In the genomic region with DNA sequence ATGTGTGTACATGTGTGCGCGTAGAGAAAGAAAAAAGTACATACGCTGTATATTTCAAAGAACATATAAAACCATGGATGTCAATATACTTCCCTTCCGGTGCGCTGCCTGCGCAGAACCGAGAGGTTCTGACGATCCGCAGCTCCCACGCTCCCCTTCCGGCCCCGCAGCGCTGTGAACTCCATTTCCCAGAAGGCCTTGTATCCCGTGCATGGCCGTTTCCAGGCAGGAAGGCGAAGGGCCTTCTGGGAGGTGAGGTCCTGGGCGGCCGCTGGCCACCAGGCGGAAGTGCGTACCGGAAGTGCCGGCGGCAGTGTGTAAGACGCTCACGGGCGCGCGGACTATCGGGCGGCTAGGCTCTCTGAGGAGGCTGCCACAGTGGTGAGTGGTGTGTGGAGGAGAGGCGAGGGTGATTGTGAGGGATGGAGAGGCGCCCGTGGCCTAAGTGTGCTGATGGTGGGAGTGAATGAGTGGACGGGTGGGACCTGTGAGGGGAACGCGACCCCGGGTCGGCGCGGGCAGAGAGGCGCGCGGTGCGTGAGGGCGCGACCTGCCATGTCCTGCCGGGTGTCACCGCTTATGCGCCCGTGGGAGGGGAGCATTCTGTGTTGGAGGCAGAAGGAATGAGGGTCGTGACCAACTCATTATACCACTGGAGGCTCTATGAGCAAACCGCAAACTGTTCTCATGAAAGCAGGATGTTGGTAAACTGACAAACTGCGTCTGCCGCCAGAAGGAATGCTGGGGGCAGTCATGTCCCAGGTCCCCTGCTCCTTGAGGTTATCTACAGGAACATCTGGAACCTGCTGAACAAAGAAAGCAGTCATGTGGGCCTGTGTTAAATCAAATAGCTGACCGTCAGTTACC, we compare ENCODE assay signal across 1 cellular context.
A peak's percentile ranks its signal among the peaks of the same experiment; 100 is the strongest.
TF ChIP-seq lines count a peak whose summit lies in the region.

A gene with protein sequence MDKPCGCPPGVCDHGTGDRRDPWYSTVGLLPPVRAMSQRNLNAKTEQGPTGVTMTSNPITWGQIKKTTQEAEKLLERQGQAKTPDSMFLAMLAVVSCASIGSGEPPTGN (plus strand): TSS at position 313 of the 867 bp plus-strand sequence. CDS start 6,792 bp downstream, outside the sequence.

TF ChIP-seq in K562, 482 proteins besides CTCF, POLR2A, EP300 and RAD21 (continued from another document and continues in another):
- TF ChIP-seq HMGN3 (IDR thresholded peaks at IDR 0.05; ENCODE audit: borderline replicate concordance, extremely low read depth, insufficient read length, low read depth, low read length) = peak; percentile 54
- TF ChIP-seq, protein P1, sequence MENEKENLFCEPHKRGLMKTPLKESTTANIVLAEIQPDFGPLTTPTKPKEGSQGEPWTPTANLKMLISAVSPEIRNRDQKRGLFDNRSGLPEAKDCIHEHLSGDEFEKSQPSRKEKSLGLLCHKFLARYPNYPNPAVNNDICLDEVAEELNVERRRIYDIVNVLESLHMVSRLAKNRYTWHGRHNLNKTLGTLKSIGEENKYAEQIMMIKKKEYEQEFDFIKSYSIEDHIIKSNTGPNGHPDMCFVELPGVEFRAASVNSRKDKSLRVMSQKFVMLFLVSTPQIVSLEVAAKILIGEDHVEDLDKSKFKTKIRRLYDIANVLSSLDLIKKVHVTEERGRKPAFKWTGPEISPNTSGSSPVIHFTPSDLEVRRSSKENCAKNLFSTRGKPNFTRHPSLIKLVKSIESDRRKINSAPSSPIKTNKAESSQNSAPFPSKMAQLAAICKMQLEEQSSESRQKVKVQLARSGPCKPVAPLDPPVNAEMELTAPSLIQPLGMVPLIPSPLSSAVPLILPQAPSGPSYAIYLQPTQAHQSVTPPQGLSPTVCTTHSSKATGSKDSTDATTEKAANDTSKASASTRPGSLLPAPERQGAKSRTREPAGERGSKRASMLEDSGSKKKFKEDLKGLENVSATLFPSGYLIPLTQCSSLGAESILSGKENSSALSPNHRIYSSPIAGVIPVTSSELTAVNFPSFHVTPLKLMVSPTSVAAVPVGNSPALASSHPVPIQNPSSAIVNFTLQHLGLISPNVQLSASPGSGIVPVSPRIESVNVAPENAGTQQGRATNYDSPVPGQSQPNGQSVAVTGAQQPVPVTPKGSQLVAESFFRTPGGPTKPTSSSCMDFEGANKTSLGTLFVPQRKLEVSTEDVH (IDR thresholded peaks at IDR 0.05; ENCODE audit: low read depth, partially characterized antibody) = peak; percentile 93
- TF ChIP-seq RBM14 (IDR thresholded peaks at IDR 0.05; ENCODE audit: borderline replicate concordance, insufficient read depth, low read depth, low read length) = no peak
- no peak for TF ChIP-seq U2AF2 (optimal IDR thresholded peaks at IDR 0.05; ENCODE audit: low read depth, low read length)
- TF ChIP-seq NUFIP1 (IDR thresholded peaks at IDR 0.05; ENCODE audit: partially characterized antibody) = no peak
- no peak for TF ChIP-seq NFIX (CRISPR knock-in tag; IDR thresholded peaks at IDR 0.05; ENCODE audit: low read depth)
- TF ChIP-seq, protein P2, sequence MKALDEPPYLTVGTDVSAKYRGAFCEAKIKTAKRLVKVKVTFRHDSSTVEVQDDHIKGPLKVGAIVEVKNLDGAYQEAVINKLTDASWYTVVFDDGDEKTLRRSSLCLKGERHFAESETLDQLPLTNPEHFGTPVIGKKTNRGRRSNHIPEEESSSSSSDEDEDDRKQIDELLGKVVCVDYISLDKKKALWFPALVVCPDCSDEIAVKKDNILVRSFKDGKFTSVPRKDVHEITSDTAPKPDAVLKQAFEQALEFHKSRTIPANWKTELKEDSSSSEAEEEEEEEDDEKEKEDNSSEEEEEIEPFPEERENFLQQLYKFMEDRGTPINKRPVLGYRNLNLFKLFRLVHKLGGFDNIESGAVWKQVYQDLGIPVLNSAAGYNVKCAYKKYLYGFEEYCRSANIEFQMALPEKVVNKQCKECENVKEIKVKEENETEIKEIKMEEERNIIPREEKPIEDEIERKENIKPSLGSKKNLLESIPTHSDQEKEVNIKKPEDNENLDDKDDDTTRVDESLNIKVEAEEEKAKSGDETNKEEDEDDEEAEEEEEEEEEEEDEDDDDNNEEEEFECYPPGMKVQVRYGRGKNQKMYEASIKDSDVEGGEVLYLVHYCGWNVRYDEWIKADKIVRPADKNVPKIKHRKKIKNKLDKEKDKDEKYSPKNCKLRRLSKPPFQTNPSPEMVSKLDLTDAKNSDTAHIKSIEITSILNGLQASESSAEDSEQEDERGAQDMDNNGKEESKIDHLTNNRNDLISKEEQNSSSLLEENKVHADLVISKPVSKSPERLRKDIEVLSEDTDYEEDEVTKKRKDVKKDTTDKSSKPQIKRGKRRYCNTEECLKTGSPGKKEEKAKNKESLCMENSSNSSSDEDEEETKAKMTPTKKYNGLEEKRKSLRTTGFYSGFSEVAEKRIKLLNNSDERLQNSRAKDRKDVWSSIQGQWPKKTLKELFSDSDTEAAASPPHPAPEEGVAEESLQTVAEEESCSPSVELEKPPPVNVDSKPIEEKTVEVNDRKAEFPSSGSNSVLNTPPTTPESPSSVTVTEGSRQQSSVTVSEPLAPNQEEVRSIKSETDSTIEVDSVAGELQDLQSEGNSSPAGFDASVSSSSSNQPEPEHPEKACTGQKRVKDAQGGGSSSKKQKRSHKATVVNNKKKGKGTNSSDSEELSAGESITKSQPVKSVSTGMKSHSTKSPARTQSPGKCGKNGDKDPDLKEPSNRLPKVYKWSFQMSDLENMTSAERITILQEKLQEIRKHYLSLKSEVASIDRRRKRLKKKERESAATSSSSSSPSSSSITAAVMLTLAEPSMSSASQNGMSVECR (CRISPR knock-in tag; IDR thresholded peaks at IDR 0.05) = peak; percentile 95
- TF ChIP-seq GABPB2 (CRISPR knock-in tag; conservative IDR thresholded peaks at IDR 0.05) = no peak
- no peak for TF ChIP-seq MCM2 (IDR thresholded peaks at IDR 0.05; ENCODE audit: low read depth)
- TF ChIP-seq HNRNPL (IDR thresholded peaks at IDR 0.05; ENCODE audit: low read depth, low read length) = no peak
- no peak for TF ChIP-seq PTTG1 (tag; IDR thresholded peaks at IDR 0.05; ENCODE audit: low read depth)
- TF ChIP-seq ZNF133 (CRISPR knock-in tag; IDR thresholded peaks at IDR 0.05) = no peak
- TF ChIP-seq RFX7 (CRISPR knock-in tag; IDR thresholded peaks at IDR 0.05) = no peak
- no peak for TF ChIP-seq BRD9 (IDR thresholded peaks at IDR 0.05; ENCODE audit: low read depth, partially characterized antibody)
- TF ChIP-seq, protein P3, sequence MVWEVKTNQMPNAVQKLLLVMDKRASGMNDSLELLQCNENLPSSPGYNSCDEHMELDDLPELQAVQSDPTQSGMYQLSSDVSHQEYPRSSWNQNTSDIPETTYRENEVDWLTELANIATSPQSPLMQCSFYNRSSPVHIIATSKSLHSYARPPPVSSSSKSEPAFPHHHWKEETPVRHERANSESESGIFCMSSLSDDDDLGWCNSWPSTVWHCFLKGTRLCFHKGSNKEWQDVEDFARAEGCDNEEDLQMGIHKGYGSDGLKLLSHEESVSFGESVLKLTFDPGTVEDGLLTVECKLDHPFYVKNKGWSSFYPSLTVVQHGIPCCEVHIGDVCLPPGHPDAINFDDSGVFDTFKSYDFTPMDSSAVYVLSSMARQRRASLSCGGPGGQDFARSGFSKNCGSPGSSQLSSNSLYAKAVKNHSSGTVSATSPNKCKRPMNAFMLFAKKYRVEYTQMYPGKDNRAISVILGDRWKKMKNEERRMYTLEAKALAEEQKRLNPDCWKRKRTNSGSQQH (CRISPR knock-in tag; IDR thresholded peaks at IDR 0.05) = peak; percentile 88
- TF ChIP-seq ZNF12 (CRISPR knock-in tag; IDR thresholded peaks at IDR 0.05) = no peak
- no peak for TF ChIP-seq STAT5B (CRISPR knock-in tag; IDR thresholded peaks at IDR 0.05)
- TF ChIP-seq, protein P4, sequence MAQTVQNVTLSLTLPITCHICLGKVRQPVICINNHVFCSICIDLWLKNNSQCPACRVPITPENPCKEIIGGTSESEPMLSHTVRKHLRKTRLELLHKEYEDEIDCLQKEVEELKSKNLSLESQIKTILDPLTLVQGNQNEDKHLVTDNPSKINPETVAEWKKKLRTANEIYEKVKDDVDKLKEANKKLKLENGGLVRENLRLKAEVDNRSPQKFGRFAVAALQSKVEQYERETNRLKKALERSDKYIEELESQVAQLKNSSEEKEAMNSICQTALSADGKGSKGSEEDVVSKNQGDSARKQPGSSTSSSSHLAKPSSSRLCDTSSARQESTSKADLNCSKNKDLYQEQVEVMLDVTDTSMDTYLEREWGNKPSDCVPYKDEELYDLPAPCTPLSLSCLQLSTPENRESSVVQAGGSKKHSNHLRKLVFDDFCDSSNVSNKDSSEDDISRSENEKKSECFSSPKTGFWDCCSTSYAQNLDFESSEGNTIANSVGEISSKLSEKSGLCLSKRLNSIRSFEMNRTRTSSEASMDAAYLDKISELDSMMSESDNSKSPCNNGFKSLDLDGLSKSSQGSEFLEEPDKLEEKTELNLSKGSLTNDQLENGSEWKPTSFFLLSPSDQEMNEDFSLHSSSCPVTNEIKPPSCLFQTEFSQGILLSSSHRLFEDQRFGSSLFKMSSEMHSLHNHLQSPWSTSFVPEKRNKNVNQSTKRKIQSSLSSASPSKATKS (CRISPR knock-in tag; IDR thresholded peaks at IDR 0.05) = no peak
- TF ChIP-seq, protein P5, sequence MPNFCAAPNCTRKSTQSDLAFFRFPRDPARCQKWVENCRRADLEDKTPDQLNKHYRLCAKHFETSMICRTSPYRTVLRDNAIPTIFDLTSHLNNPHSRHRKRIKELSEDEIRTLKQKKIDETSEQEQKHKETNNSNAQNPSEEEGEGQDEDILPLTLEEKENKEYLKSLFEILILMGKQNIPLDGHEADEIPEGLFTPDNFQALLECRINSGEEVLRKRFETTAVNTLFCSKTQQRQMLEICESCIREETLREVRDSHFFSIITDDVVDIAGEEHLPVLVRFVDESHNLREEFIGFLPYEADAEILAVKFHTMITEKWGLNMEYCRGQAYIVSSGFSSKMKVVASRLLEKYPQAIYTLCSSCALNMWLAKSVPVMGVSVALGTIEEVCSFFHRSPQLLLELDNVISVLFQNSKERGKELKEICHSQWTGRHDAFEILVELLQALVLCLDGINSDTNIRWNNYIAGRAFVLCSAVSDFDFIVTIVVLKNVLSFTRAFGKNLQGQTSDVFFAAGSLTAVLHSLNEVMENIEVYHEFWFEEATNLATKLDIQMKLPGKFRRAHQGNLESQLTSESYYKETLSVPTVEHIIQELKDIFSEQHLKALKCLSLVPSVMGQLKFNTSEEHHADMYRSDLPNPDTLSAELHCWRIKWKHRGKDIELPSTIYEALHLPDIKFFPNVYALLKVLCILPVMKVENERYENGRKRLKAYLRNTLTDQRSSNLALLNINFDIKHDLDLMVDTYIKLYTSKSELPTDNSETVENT (CRISPR knock-in tag; IDR thresholded peaks at IDR 0.05) = peak; percentile 56
- TF ChIP-seq FOXJ2 (tag; IDR thresholded peaks at IDR 0.05) = peak; percentile 66; the same call in 1 of the 2 replicates
- 0 out of 2 replicates have a peak, but pooled peaks have one; percentile 20 for TF ChIP-seq JUN (IDR thresholded peaks at IDR 0.05; ENCODE audit: borderline replicate concordance, low read depth, low read length)
- no peak; the same call in 1 of the 2 replicates for TF ChIP-seq JUN (CRISPR knock-in tag; IDR thresholded peaks at IDR 0.05; ENCODE audit: borderline replicate concordance)
- TF ChIP-seq SNIP1 (IDR thresholded peaks at IDR 0.05; ENCODE audit: low read depth) = no peak
- TF ChIP-seq ZNF384 (IDR thresholded peaks at IDR 0.05; ENCODE audit: low read depth, low read length) = no peak
- TF ChIP-seq PHF21A (IDR thresholded peaks at IDR 0.05; ENCODE audit: borderline replicate concordance, low read depth) = peak; percentile 64; the same call in 1 of the 2 replicates
- TF ChIP-seq L3MBTL2 (IDR thresholded peaks at IDR 0.05) = peak; percentile 65
- TF ChIP-seq ZNF589 (CRISPR knock-in tag; IDR thresholded peaks at IDR 0.05; ENCODE audit: low read depth) = peak; percentile 75
- peak in 1 of 2 experiments; percentile 54; a peak in 2 of 4 replicates for TF ChIP-seq SRF (CRISPR knock-in tag; IDR thresholded peaks at IDR 0.05)
- no peak for TF ChIP-seq KAT2B (IDR thresholded peaks at IDR 0.05; ENCODE audit: low read depth, low read length)
- TF ChIP-seq, protein P6, sequence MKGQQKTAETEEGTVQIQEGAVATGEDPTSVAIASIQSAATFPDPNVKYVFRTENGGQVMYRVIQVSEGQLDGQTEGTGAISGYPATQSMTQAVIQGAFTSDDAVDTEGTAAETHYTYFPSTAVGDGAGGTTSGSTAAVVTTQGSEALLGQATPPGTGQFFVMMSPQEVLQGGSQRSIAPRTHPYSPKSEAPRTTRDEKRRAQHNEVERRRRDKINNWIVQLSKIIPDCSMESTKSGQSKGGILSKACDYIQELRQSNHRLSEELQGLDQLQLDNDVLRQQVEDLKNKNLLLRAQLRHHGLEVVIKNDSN (CRISPR knock-in tag; IDR thresholded peaks at IDR 0.05) = peak; percentile 53
- TF ChIP-seq, protein P7, sequence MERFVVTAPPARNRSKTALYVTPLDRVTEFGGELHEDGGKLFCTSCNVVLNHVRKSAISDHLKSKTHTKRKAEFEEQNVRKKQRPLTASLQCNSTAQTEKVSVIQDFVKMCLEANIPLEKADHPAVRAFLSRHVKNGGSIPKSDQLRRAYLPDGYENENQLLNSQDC (CRISPR knock-in tag; IDR thresholded peaks at IDR 0.05) = no peak
- TF ChIP-seq POLR2G (IDR thresholded peaks at IDR 0.05; ENCODE audit: low read depth, low read length) = peak; percentile 99
- no peak for TF ChIP-seq IRF2 (CRISPR knock-in tag; IDR thresholded peaks at IDR 0.05)
- TF ChIP-seq GTF2A2 (tag; IDR thresholded peaks at IDR 0.05) = no peak
- TF ChIP-seq ESRRA (IDR thresholded peaks at IDR 0.05; ENCODE audit: borderline replicate concordance, low read depth) = peak; percentile 61; the same call in 1 of the 2 replicates
- no peak for TF ChIP-seq ZNF311 (CRISPR knock-in tag; IDR thresholded peaks at IDR 0.05)
- peak; percentile 61; the same call in 1 of the 2 replicates for TF ChIP-seq TOE1 (IDR thresholded peaks at IDR 0.05; ENCODE audit: borderline replicate concordance)
- TF ChIP-seq TOE1 (CRISPR knock-in tag; IDR thresholded peaks at IDR 0.05; ENCODE audit: borderline replicate concordance, low read depth) = no peak
- no peak for TF ChIP-seq SRSF9 (IDR thresholded peaks at IDR 0.05; ENCODE audit: borderline replicate concordance, low read depth, low read length)
- peak; percentile 55 for TF ChIP-seq TCF3 (CRISPR knock-in tag; IDR thresholded peaks at IDR 0.05)
- TF ChIP-seq HLTF (IDR thresholded peaks at IDR 0.05) = peak; percentile 80
- TF ChIP-seq TBP (optimal IDR thresholded peaks at IDR 0.05; ENCODE audit: low read depth, low read length) = peak; percentile 93
- TF ChIP-seq ZNF232 (CRISPR knock-in tag; IDR thresholded peaks at IDR 0.05) = no peak
- TF ChIP-seq ETV5 (CRISPR knock-in tag; IDR thresholded peaks at IDR 0.05; ENCODE audit: low read depth) = peak; percentile 97
- TF ChIP-seq TRIM24 (IDR thresholded peaks at IDR 0.05) = peak; percentile 6 to 50; a peak in 1 of 4 replicates
- TF ChIP-seq PHF8 (IDR thresholded peaks at IDR 0.05; ENCODE audit: borderline replicate concordance, low read length) = peak; percentile 97
- 0 out of 2 replicates have a peak, but pooled peaks have one; percentile 40 for TF ChIP-seq TCF7 (IDR thresholded peaks at IDR 0.05; ENCODE audit: borderline replicate concordance)
- peak; percentile 66 for TF ChIP-seq ATF1 (CRISPR knock-in tag; IDR thresholded peaks at IDR 0.05)
- TF ChIP-seq ATF1 (tag; IDR thresholded peaks at IDR 0.05) = peak; percentile 95
- no peak for TF ChIP-seq ZC3H8 (IDR thresholded peaks at IDR 0.05)
